8 cellular contexts compared by ENCODE assay signal in genomic region chr1:39204441-39205081, GRCh38. TPM values are rescaled to one million over a fixed set of nuclear protein-coding genes. Genes with fewer than 3 reads are reported as not detected.
DNase-seq lines count a peak whose midpoint lies in the region; ATAC-seq and TF ChIP-seq lines count a peak whose summit lies in the region.

Gene MACF1 (plus strand): TSS chr1:39204695. CDS start chr1:39205023, 328 bp downstream.

- TF ChIP-seq CTCF in cardiac muscle cell (IDR thresholded peaks at IDR 0.05; ENCODE audit: low read depth, low read length) (peak; percentile 69), osteocyte (IDR thresholded peaks at IDR 0.05) (peak; percentile 56)

- H3K4me1 ChIP-seq in cardiac muscle cell (ENCODE audit: low read depth): peaks cover 20% of the 10 kb centered on the region

- H3K9me3 Mint-ChIP-seq in osteocyte (ENCODE audit: unreplicated experiment): no peaks in the 10 kb centered on the region

- peaks cover 3% of the 10 kb centered on the region for H3K36me3 Mint-ChIP-seq in osteocyte (ENCODE audit: unreplicated experiment)

- no peaks in the 10 kb centered on the region for H3K9me3 ChIP-seq in cardiac muscle cell (ENCODE audit: low read depth)

- H3K36me3 ChIP-seq in cardiac muscle cell: no peaks in the 10 kb centered on the region

- H3K4me3 ChIP-seq in cardiac muscle cell: peak within 1 kb of the TSS; percentile 31

- no peaks in the 10 kb centered on the region for H3K27me3 ChIP-seq in cardiac muscle cell

- peak; percentile 11 to 15 for ATAC-seq in activated CD4-positive, CD25-positive, alpha-beta regulatory T cell treated with anti-CD3 and anti-CD28 coated beads, Interleukin-2, amount 50 U/mL, for 24 hours

- H3K27me3 Mint-ChIP-seq in osteocyte (ENCODE audit: unreplicated experiment): no peaks in the 10 kb centered on the region

- H3K4me1 Mint-ChIP-seq in osteocyte (ENCODE audit: unreplicated experiment): peaks cover 47% of the 10 kb centered on the region

- peak within 1 kb of the TSS; percentile 93 for H3K27ac ChIP-seq in cardiac muscle cell

- DNase-seq in activated CD4-positive, CD25-positive, alpha-beta regulatory T cell (lab: John Stamatoyannopoulos, UW): no peak
- DNase-seq in amniotic stem cell (lab: John Stamatoyannopoulos, UW) (peak; percentile 77), cardiac muscle cell (ENCODE audit: low read depth in 1 of 2, low spot score in 1 of 2) (peak; percentile 76 to 98), osteocyte (ENCODE audit: extremely low spot score, unreplicated experiment) (no peak), COLO668 (lab: John Stamatoyannopoulos, UW; ENCODE audit: unreplicated experiment) (no peak), COLO829 (ENCODE audit: low spot score) (no peak)

- peak within 1 kb of the TSS; percentile 89 for H3K4me3 Mint-ChIP-seq in osteocyte (ENCODE audit: unreplicated experiment)

- H3K27ac Mint-ChIP-seq in osteocyte (ENCODE audit: unreplicated experiment): peak within 1 kb of the TSS; percentile 98

TF ChIP-seq in PFSK-1, 5 proteins besides CTCF, POLR2A, EP300 and RAD21:
- TF ChIP-seq SIN3A (IDR thresholded peaks at IDR 0.05; ENCODE audit: borderline replicate concordance, insufficient read depth, low read length) (no peak), POLR2AphosphoS5 (IDR thresholded peaks at IDR 0.05; ENCODE audit: low read depth, low read length) (no peak), TAF1 (IDR thresholded peaks at IDR 0.05; ENCODE audit: borderline replicate concordance, insufficient read depth, low read length) (peak; percentile 50; the same call in 1 of the 2 replicates), FOXP2 (optimal IDR thresholded peaks at IDR 0.05; ENCODE audit: borderline replicate concordance, extremely low read depth, extremely low read length, insufficient read depth) (peak; percentile 36)
- TF ChIP-seq, protein P1, sequence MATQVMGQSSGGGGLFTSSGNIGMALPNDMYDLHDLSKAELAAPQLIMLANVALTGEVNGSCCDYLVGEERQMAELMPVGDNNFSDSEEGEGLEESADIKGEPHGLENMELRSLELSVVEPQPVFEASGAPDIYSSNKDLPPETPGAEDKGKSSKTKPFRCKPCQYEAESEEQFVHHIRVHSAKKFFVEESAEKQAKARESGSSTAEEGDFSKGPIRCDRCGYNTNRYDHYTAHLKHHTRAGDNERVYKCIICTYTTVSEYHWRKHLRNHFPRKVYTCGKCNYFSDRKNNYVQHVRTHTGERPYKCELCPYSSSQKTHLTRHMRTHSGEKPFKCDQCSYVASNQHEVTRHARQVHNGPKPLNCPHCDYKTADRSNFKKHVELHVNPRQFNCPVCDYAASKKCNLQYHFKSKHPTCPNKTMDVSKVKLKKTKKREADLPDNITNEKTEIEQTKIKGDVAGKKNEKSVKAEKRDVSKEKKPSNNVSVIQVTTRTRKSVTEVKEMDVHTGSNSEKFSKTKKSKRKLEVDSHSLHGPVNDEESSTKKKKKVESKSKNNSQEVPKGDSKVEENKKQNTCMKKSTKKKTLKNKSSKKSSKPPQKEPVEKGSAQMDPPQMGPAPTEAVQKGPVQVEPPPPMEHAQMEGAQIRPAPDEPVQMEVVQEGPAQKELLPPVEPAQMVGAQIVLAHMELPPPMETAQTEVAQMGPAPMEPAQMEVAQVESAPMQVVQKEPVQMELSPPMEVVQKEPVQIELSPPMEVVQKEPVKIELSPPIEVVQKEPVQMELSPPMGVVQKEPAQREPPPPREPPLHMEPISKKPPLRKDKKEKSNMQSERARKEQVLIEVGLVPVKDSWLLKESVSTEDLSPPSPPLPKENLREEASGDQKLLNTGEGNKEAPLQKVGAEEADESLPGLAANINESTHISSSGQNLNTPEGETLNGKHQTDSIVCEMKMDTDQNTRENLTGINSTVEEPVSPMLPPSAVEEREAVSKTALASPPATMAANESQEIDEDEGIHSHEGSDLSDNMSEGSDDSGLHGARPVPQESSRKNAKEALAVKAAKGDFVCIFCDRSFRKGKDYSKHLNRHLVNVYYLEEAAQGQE (IDR thresholded peaks at IDR 0.05; ENCODE audit: insufficient read depth in 1 of 2, low read depth in 2 of 2, low read length in 2 of 2): no peak

RNA-seq across cellular contexts. Expression of gene MACF1, which starts in this region (rescaled TPM):
- 60.7 TPM for polyA plus RNA-seq in PFSK-1 (2012; ENCODE audit: insufficient read length, low read depth)
- 146 and 261 TPM in 2 replicates for total RNA-seq in cardiac muscle cell
- polyA plus RNA-seq in cardiac muscle cell: 80.4 and 144 TPM in 2 replicates
- 431 and 452 TPM in 2 replicates for total RNA-seq in osteocyte

Comparison
In these comparisons a context has a peak if more than half of its experiments do, and no peak if none do; other contexts are left out.
1. DNase-seq: peak in amniotic stem cell (single experiment) and cardiac muscle cell (2 of 2); none in activated CD4-positive, CD25-positive, alpha-beta regulatory T cell (0 of 4), osteocyte (single experiment), COLO668 (single experiment) and COLO829 (single experiment).